16 cellular contexts compared by ENCODE assay signal in genomic region chr2:169895294-169895985, GRCh38.
DNase-seq lines count a peak whose midpoint lies in the region; ATAC-seq and TF ChIP-seq lines count a peak whose summit lies in the region.
"Had no signal": no experiment of that assay in that cellular context is flagged by ENCODE, and none has a peak within 500 bp of the region (broad histone marks: within the 10 kb centered on the region; RNA-seq: fewer than 3 reads in every experiment).

No MANE protein-coding gene starts in this region.

- H3K9me3 ChIP-seq in skeletal muscle tissue (ENCODE audit: control insufficient read depth in 3 of 3, low read length in 3 of 3), result no peaks in the 10 kb centered on the region
- H3K9me3 ChIP-seq: SJCRH30 had no signal

- H3K36me3 Mint-ChIP-seq in GM23338 (ENCODE audit: low read depth), result no peaks in the 10 kb centered on the region
- no peaks in the 10 kb centered on the region for H3K36me3 Mint-ChIP-seq in WTC11
- peaks cover 7 to 16% (median 10%) of the 10 kb centered on the region in 3 donors for H3K36me3 Mint-ChIP-seq in immature natural killer cell
- H3K36me3 Mint-ChIP-seq in activated CD8-positive, alpha-beta T cell treated with anti-CD3 and anti-CD28 coated beads, Interleukin-2, amount 10 ng/mL, durations not matched to agents 7 days and 5 days (ENCODE audit: low read depth), result peaks cover 9% of the 10 kb centered on the region

- H3K9ac ChIP-seq in skeletal muscle tissue (ENCODE audit: low read depth in 1 of 3, low read length in 3 of 3), result no peak overlapping the region

- H3K27ac Mint-ChIP-seq in GM23338 (peak overlapping the region; percentile 90), WTC11 (peak overlapping the region; percentile 55; the same call in 1 of the 2 replicates), immature natural killer cell (no peak overlapping the region)
- no peak overlapping the region for H3K27ac Mint-ChIP-seq in activated CD8-positive, alpha-beta T cell treated with anti-CD3 and anti-CD28 coated beads, Interleukin-2, amount 10 ng/mL, durations not matched to agents 7 days and 5 days
- H3K27ac Mint-ChIP-seq: activated CD8-positive, alpha-beta T cell treated with anti-CD3 and anti-CD28 coated beads for 36 hours; natural killer cell treated with Interleukin-12 subunit alpha and Interleukin-12 subunit beta and Interleukin-15 and Interleukin-18, amount 100 ng/mL, for 72 hours had no signal

- H3K9me3 Mint-ChIP-seq in GM23338 (no peaks in the 10 kb centered on the region), WTC11 (no peaks in the 10 kb centered on the region), immature natural killer cell (no peaks in the 10 kb centered on the region)
- no peaks in the 10 kb centered on the region for H3K9me3 Mint-ChIP-seq in activated CD8-positive, alpha-beta T cell treated with anti-CD3 and anti-CD28 coated beads, Interleukin-2, amount 10 ng/mL, durations not matched to agents 7 days and 5 days (ENCODE audit: insufficient read depth)
- H3K9me3 Mint-ChIP-seq: activated CD8-positive, alpha-beta T cell treated with anti-CD3 and anti-CD28 coated beads for 36 hours; natural killer cell treated with Interleukin-12 subunit alpha and Interleukin-12 subunit beta and Interleukin-15 and Interleukin-18, amount 100 ng/mL, for 72 hours had no signal

- H3F3A ChIP-seq in GM23338 (replicated peaks; ENCODE audit: low read depth), result no peaks in the 10 kb centered on the region

- H3K79me2 ChIP-seq in GM23338 (replicated peaks; ENCODE audit: insufficient read depth), result no peaks in the 10 kb centered on the region

- H3K4me3 Mint-ChIP-seq in GM23338, result no peak overlapping the region
- no peak overlapping the region for H3K4me3 Mint-ChIP-seq in WTC11
- H3K4me3 Mint-ChIP-seq in immature natural killer cell, result no peak overlapping the region
- H3K4me3 Mint-ChIP-seq in activated CD8-positive, alpha-beta T cell treated with anti-CD3 and anti-CD28 coated beads, Interleukin-2, amount 10 ng/mL, durations not matched to agents 7 days and 5 days, result no peak overlapping the region
- H3K4me3 Mint-ChIP-seq: activated CD8-positive, alpha-beta T cell treated with anti-CD3 and anti-CD28 coated beads for 36 hours; natural killer cell treated with Interleukin-12 subunit alpha and Interleukin-12 subunit beta and Interleukin-15 and Interleukin-18, amount 100 ng/mL, for 72 hours had no signal

- no peaks in the 10 kb centered on the region for H3K27me3 ChIP-seq in GM23338 (ENCODE audit: insufficient read depth)
- H3K27me3 ChIP-seq in skeletal muscle tissue (ENCODE audit: control insufficient read depth in 3 of 3, insufficient read depth in 3 of 3, low read length in 3 of 3), result no peaks in the 10 kb centered on the region
- H3K27me3 ChIP-seq: SJCRH30 had no signal

- H3K9me2 ChIP-seq in GM23338 (ENCODE audit: insufficient read depth), result no peaks in the 10 kb centered on the region

- no peak overlapping the region for H3K4me3 ChIP-seq in GM23338
- no peak overlapping the region for H3K4me3 ChIP-seq in skeletal muscle tissue (ENCODE audit: low read length in 3 of 3)
- H3K4me3 ChIP-seq: SJCRH30 had no signal

- DNase-seq in GM23338 (ENCODE audit: low spot score) (no peak), WTC11 (ENCODE audit: low spot score) (no peak), foreskin melanocyte (peak; percentile 24), immature natural killer cell (no peak)
- DNase-seq in stimulated activated naive CD4-positive, alpha-beta T cell (lab: John Stamatoyannopoulos, UW), result no peak
- DNase-seq in activated CD8-positive, alpha-beta T cell treated with anti-CD3 and anti-CD28 coated beads, Interleukin-2, amount 10 ng/mL, durations not matched to agents 7 days and 5 days, result no peak
- DNase-seq: activated CD8-positive, alpha-beta T cell treated with anti-CD3 and anti-CD28 coated beads for 36 hours; activated gamma-delta T cell; COR-L47; H7; NCI-H2107; small intestine had no signal

- H3K4me2 ChIP-seq in GM23338, result no peak overlapping the region

- peaks cover 6% of the 10 kb centered on the region; the same call in 2 of the 3 replicates for H3K4me1 Mint-ChIP-seq in GM23338
- H3K4me1 Mint-ChIP-seq in WTC11, result 0 out of 2 replicates have a peak, but pooled peaks cover 4% of the 10 kb centered on the region
- H3K4me1 Mint-ChIP-seq in immature natural killer cell, result peaks cover 5 to 11% of the 10 kb centered on the region in 2 donors
- H3K4me1 Mint-ChIP-seq in activated CD8-positive, alpha-beta T cell treated with anti-CD3 and anti-CD28 coated beads, Interleukin-2, amount 10 ng/mL, durations not matched to agents 7 days and 5 days (ENCODE audit: low read depth), result peaks cover 3% of the 10 kb centered on the region

- no peak overlapping the region for H2AFZ ChIP-seq in GM23338

- ATAC-seq in GM23338, result no peak
- no peak for ATAC-seq in WTC11
- no peak for ATAC-seq in activated CD8-positive, alpha-beta T cell treated with anti-CD3 and anti-CD28 coated beads, Interleukin-2, amount 10 ng/mL, durations not matched to agents 7 days and 5 days
- ATAC-seq: activated CD8-positive, alpha-beta T cell treated with anti-CD3 and anti-CD28 coated beads for 36 hours; natural killer cell treated with Interleukin-12 subunit alpha and Interleukin-12 subunit beta and Interleukin-15 and Interleukin-18, amount 100 ng/mL, for 72 hours had no signal

- no peaks in the 10 kb centered on the region for H4K20me1 ChIP-seq in GM23338 (replicated peaks; ENCODE audit: insufficient read depth)

- H3K27ac ChIP-seq in GM23338 (ENCODE audit: low read depth) (peak overlapping the region; percentile 3; the same call in 1 of the 2 replicates), skeletal muscle tissue (ENCODE audit: low read depth, low read length) (peak overlapping the region; percentile 26)
- H3K27ac ChIP-seq: HL-60, SJCRH30 had no signal

- POLR2A ChIA-PET in WTC11 (lab: Charles Lee), result no interaction called here
- POLR2A ChIA-PET in activated CD8-positive, alpha-beta T cell treated with anti-CD3 and anti-CD28 coated beads, Interleukin-2, amount 10 ng/mL, durations not matched to agents 7 days and 5 days (lab: Charles Lee), result no interaction called here

- CTCF ChIA-PET in WTC11 (lab: Charles Lee), result interaction anchor here (1.1 kb wide), 1 partner anchor 10 kb away, joined by 3 read pairs; no protein-coding TSS in a partner anchor
- CTCF ChIA-PET in activated CD8-positive, alpha-beta T cell treated with anti-CD3 and anti-CD28 coated beads, Interleukin-2, amount 10 ng/mL, durations not matched to agents 7 days and 5 days (lab: Charles Lee), result interaction anchor here (0.7 to 1.9 kb wide), 4 partner anchors 30 to 71 kb away, joined by 3 to 5 read pairs (median 4); partner anchors contain the start of gene METTL5

- H3K4me1 ChIP-seq in GM23338 (ENCODE audit: insufficient read depth) (0 out of 2 replicates have a peak, but pooled peaks cover 5% of the 10 kb centered on the region), skeletal muscle tissue (ENCODE audit: control insufficient read depth in 3 of 3, insufficient read depth in 3 of 3, low read length in 3 of 3) (peaks cover 3 to 21% (median 7%) of the 10 kb centered on the region in 3 donors)

- H3K36me3 ChIP-seq in GM23338 (ENCODE audit: insufficient read depth), result no peaks in the 10 kb centered on the region
- H3K36me3 ChIP-seq in skeletal muscle tissue (ENCODE audit: control insufficient read depth in 3 of 3, insufficient read depth in 3 of 3, low read length in 3 of 3), result peaks cover 0 to 8% (median 0%) of the 10 kb centered on the region in 3 donors
- H3K36me3 ChIP-seq: SJCRH30 had no signal

- H3K27me3 Mint-ChIP-seq in GM23338 (ENCODE audit: insufficient read depth, low read depth, poor library complexity), result no peaks in the 10 kb centered on the region
- no peaks in the 10 kb centered on the region for H3K27me3 Mint-ChIP-seq in WTC11 (ENCODE audit: low read depth)
- H3K27me3 Mint-ChIP-seq in immature natural killer cell (ENCODE audit: low read depth in 3 of 3), result peaks cover 0 to 1% (median 0%) of the 10 kb centered on the region in 3 donors
- no peaks in the 10 kb centered on the region for H3K27me3 Mint-ChIP-seq in activated CD8-positive, alpha-beta T cell treated with anti-CD3 and anti-CD28 coated beads, Interleukin-2, amount 10 ng/mL, durations not matched to agents 7 days and 5 days (ENCODE audit: low read depth)
- H3K27me3 Mint-ChIP-seq: activated CD8-positive, alpha-beta T cell treated with anti-CD3 and anti-CD28 coated beads for 36 hours; natural killer cell treated with Interleukin-12 subunit alpha and Interleukin-12 subunit beta and Interleukin-15 and Interleukin-18, amount 100 ng/mL, for 72 hours had no signal

- TF ChIP-seq CTCF in GM23338 (conservative IDR thresholded peaks at IDR 0.05; ENCODE audit: low read depth in 2 of 2), result no peak
- no peak for TF ChIP-seq CTCF in WTC11 (IDR thresholded peaks at IDR 0.05)

TF ChIP-seq in GM23338, 12 proteins besides CTCF, POLR2A, EP300 and RAD21 (continues in another document):
- no peak for TF ChIP-seq ZNF331 (CRISPR knock-in tag; IDR thresholded peaks at IDR 0.05; ENCODE audit: low read depth)
- TF ChIP-seq JUNB (IDR thresholded peaks at IDR 0.05; ENCODE audit: unreplicated experiment), result no peak
- TF ChIP-seq STAT1 (IDR thresholded peaks at IDR 0.05; ENCODE audit: unreplicated experiment), result no peak

TF ChIP-seq in WTC11, 78 proteins besides CTCF, POLR2A, EP300 and RAD21 (continues in another document):
- TF ChIP-seq JUN (CRISPR knock-in tag; IDR thresholded peaks at IDR 0.05), result no peak
- TF ChIP-seq JAZF1 (CRISPR knock-in tag; IDR thresholded peaks at IDR 0.05), result no peak
- TF ChIP-seq GTF2I (CRISPR knock-in tag; conservative IDR thresholded peaks at IDR 0.05), result no peak
- no peak for TF ChIP-seq TP53 (CRISPR knock-in tag; IDR thresholded peaks at IDR 0.05)
- no peak for TF ChIP-seq ZNF396 (CRISPR knock-in tag; IDR thresholded peaks at IDR 0.05; ENCODE audit: borderline replicate concordance)
- no peak for TF ChIP-seq EMX1 (CRISPR knock-in tag; IDR thresholded peaks at IDR 0.05)

Comparison
In these comparisons a context has a peak if more than half of its experiments do, and no peak if none do; other contexts are left out.
1. H3K27ac Mint-ChIP-seq: peak in GM23338 (single experiment) and WTC11 (single experiment); none in immature natural killer cell (0 of 6) and activated CD8-positive, alpha-beta T cell treated with anti-CD3 and anti-CD28 coated beads, Interleukin-2, amount 10 ng/mL, durations not matched to agents 7 days and 5 days (single experiment).